Comparison of ENCODE assay signal across 8 cellular contexts in the genomic region with DNA sequence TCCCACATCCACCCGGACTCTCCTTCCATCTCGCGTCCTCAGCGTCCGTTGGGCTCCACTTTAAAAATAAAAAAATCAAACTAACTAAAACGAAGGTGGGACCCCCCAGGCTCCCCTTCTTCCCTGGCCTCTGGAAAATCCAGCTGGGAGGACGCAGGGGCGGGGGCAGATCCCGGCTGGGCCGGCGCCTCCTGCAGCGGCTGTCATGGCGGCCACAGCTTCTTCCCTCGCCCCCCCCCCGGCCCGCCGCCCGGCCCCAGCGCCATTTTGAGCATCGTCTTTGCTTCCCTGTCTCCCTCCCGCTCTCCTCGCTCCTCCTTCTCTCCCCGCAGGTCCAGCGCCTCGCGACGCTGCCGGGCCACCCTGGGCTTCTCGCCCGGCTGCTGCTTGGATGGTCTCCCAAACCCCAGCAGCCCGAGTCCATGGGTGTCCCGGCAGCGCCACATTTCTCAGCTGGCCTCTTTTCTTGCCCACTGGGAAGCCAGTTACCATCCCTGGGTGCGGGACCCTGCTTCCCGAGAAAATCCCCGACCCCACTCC. TPM values are rescaled to one million over a fixed set of nuclear protein-coding genes. Genes with fewer than 3 reads are reported as not detected.
DNase-seq lines count a peak whose midpoint lies in the region; TF ChIP-seq lines count a peak whose summit lies in the region.

No MANE protein-coding gene starts in this region.

- H3K9me3 ChIP-seq in HEK293 (ENCODE audit: control insufficient read depth, insufficient read depth, low read depth, low read length) (no peaks in the 10 kb centered on the region), mucosa of rectum (ENCODE audit: control insufficient read depth in 2 of 2, low read length in 2 of 2) (no peaks in the 10 kb centered on the region), thymus (ENCODE audit: control insufficient read depth) (no peaks in the 10 kb centered on the region)
- no peaks in the 10 kb centered on the region for H3K9me3 ChIP-seq in effector memory CD4-positive, alpha-beta T cell (ENCODE audit: control insufficient read depth, low read length)

- peak overlapping the region; percentile 100 for H3K27ac ChIP-seq in HEK293 (ENCODE audit: extremely low read depth, low read depth, low read length)
- H3K27ac ChIP-seq in effector memory CD4-positive, alpha-beta T cell (ENCODE audit: insufficient read depth, low read length, poor library complexity, severe bottlenecking), result peak overlapping the region; percentile 89
- peak overlapping the region; percentile 82 to 87 for H3K27ac ChIP-seq in mucosa of rectum (ENCODE audit: low read depth in 2 of 2, low read length in 2 of 2)
- peak overlapping the region; percentile 76 for H3K27ac ChIP-seq in thymus (ENCODE audit: low read depth)

- WGBS in thymus, result 4% methylated on average over 35 of the region's 36 CpGs

- H3K4me3 ChIP-seq in HEK293 (ENCODE audit: low read depth, low read length) (peak overlapping the region; percentile 79), mucosa of rectum (ENCODE audit: low read length in 2 of 2) (peak overlapping the region; percentile 53 to 80), thymus (ENCODE audit: low read length) (peak overlapping the region; percentile 60)
- H3K4me3 ChIP-seq in effector memory CD4-positive, alpha-beta T cell (ENCODE audit: insufficient read depth, low read depth, low read length, poor library complexity, severe bottlenecking), result peak overlapping the region; percentile 77

- DNase-seq in activated CD4-positive, alpha-beta T cell treated with anti-CD3 and anti-CD28 coated beads for 1 hour, result peak; percentile 35
- peak in 2 of 3 donors; percentile 16 to 22 for DNase-seq in effector memory CD4-positive, alpha-beta T cell
- DNase-seq in NOMO-1 treated with DMSO at 0.1 percent for 48 hours (lab: John Stamatoyannopoulos, UW; ENCODE audit: unreplicated experiment), result no peak
- no peak for DNase-seq in retina
- no peak for DNase-seq in NCI-H526 treated with DMSO at 0.1 percent for 48 hours (lab: John Stamatoyannopoulos, UW)

- peak overlapping the region; percentile 69 to 74 for H3K9ac ChIP-seq in mucosa of rectum (ENCODE audit: low read depth in 1 of 2, low read length in 2 of 2)

- no peaks in the 10 kb centered on the region for H3K27me3 ChIP-seq in effector memory CD4-positive, alpha-beta T cell (replicated peaks; ENCODE audit: control insufficient read depth, insufficient read depth, low read length, poor library complexity, severe bottlenecking)
- H3K27me3 ChIP-seq in mucosa of rectum (ENCODE audit: control insufficient read depth in 2 of 2, insufficient read depth in 2 of 2, low read length in 2 of 2) (peaks cover 0 to 3% of the 10 kb centered on the region in 2 donors), thymus (ENCODE audit: control insufficient read depth, insufficient read depth) (peaks cover 20% of the 10 kb centered on the region)

- H3K4me1 ChIP-seq in HEK293 (ENCODE audit: control insufficient read depth, insufficient read depth, low read length), result peaks cover 26% of the 10 kb centered on the region
- H3K4me1 ChIP-seq in effector memory CD4-positive, alpha-beta T cell (ENCODE audit: control insufficient read depth, insufficient read depth, low read length, poor library complexity, severe bottlenecking), result peaks cover 21% of the 10 kb centered on the region
- peaks cover 9 to 12% of the 10 kb centered on the region in 2 donors for H3K4me1 ChIP-seq in mucosa of rectum (ENCODE audit: control insufficient read depth in 2 of 2, insufficient read depth in 2 of 2, low read length in 2 of 2)
- peaks cover 4% of the 10 kb centered on the region for H3K4me1 ChIP-seq in thymus (ENCODE audit: control insufficient read depth, insufficient read depth, low read length)

- H3K36me3 ChIP-seq in HEK293 (ENCODE audit: control insufficient read depth in 2 of 2, insufficient read depth in 1 of 2, low read length in 2 of 2) (peaks cover 5 to 11% of the 10 kb centered on the region in 2 experiments; a peak in 2 of 3 replicates), mucosa of rectum (ENCODE audit: control insufficient read depth in 2 of 2, insufficient read depth in 2 of 2, low read length in 2 of 2) (no peaks in the 10 kb centered on the region), thymus (ENCODE audit: control insufficient read depth, insufficient read depth) (no peaks in the 10 kb centered on the region)
- no peaks in the 10 kb centered on the region for H3K36me3 ChIP-seq in effector memory CD4-positive, alpha-beta T cell (ENCODE audit: control insufficient read depth, insufficient read depth, low read length)

- CTCF ChIA-PET in HEK293 (lab: Yijun Ruan, JAX), result interaction anchor here (0.6 to 2.8 kb wide), 10 partner anchors 18 to 327 kb away, joined by 3 to 22 read pairs (median 3); no protein-coding TSS in a partner anchor

- POLR2A ChIA-PET in HEK293 (lab: Yijun Ruan, JAX), result interaction anchor here (0.6 to 2.8 kb wide), 24 partner anchors 9 to 1175 kb away, joined by 3 to 25 read pairs (median 3); no protein-coding TSS in a partner anchor

- peak; percentile 23; the same call in 1 of the 2 replicates for TF ChIP-seq CTCF in HEK293 (tag by site-specific recombination; IDR thresholded peaks at IDR 0.05)

TF ChIP-seq in HEK293, 187 proteins besides CTCF, POLR2A, EP300 and RAD21 (continues in another document):
- TF ChIP-seq, protein P1, sequence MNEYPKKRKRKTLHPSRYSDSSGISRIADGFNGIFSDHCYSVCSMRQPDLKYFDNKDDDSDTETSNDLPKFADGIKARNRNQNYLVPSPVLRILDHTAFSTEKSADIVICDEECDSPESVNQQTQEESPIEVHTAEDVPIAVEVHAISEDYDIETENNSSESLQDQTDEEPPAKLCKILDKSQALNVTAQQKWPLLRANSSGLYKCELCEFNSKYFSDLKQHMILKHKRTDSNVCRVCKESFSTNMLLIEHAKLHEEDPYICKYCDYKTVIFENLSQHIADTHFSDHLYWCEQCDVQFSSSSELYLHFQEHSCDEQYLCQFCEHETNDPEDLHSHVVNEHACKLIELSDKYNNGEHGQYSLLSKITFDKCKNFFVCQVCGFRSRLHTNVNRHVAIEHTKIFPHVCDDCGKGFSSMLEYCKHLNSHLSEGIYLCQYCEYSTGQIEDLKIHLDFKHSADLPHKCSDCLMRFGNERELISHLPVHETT (tag by site-specific recombination; IDR thresholded peaks at IDR 0.05), result peak; percentile 34; the same call in 1 of the 2 replicates
- TF ChIP-seq ZNF112 (tag by site-specific recombination; IDR thresholded peaks at IDR 0.05) (no peak), ZNF610 (tag by site-specific recombination; IDR thresholded peaks at IDR 0.05; ENCODE audit: borderline replicate concordance) (no peak), ZXDB (tag by site-specific recombination; IDR thresholded peaks at IDR 0.05) (peak; percentile 85), ZNF777 (tag by site-specific recombination; IDR thresholded peaks at IDR 0.05; ENCODE audit: borderline replicate concordance) (no peak), ZNF521 (tag by site-specific recombination; IDR thresholded peaks at IDR 0.05) (no peak), ZNF350 (tag by site-specific recombination; IDR thresholded peaks at IDR 0.05) (no peak), ZNF623 (tag by site-specific recombination; IDR thresholded peaks at IDR 0.05) (no peak; the same call in 1 of the 2 replicates), ZSCAN23 (tag by site-specific recombination; IDR thresholded peaks at IDR 0.05) (no peak), KLF1 (tag by site-specific recombination; IDR thresholded peaks at IDR 0.05) (no peak), ZNF544 (tag by site-specific recombination; IDR thresholded peaks at IDR 0.05) (no peak), ZNF701 (tag by site-specific recombination; IDR thresholded peaks at IDR 0.05) (no peak)
- TF ChIP-seq, protein P2, sequence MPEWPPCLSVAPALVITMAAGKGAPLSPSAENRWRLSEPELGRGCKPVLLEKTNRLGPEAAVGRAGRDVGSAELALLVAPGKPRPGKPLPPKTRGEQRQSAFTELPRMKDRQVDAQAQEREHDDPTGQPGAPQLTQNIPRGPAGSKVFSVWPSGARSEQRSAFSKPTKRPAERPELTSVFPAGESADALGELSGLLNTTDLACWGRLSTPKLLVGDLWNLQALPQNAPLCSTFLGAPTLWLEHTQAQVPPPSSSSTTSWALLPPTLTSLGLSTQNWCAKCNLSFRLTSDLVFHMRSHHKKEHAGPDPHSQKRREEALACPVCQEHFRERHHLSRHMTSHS (tag by site-specific recombination; IDR thresholded peaks at IDR 0.05), result no peak
- TF ChIP-seq, protein P3, sequence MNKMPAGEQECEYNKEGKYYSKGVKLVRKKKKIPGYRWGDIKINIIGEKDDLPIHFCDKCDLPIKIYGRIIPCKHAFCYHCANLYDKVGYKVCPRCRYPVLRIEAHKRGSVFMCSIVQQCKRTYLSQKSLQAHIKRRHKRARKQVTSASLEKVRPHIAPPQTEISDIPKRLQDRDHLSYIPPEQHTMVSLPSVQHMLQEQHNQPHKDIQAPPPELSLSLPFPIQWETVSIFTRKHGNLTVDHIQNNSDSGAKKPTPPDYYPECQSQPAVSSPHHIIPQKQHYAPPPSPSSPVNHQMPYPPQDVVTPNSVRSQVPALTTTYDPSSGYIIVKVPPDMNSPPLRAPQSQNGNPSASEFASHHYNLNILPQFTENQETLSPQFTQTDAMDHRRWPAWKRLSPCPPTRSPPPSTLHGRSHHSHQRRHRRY (tag by site-specific recombination; IDR thresholded peaks at IDR 0.05), result no peak

RNA-seq across cellular contexts. Expression of a gene that starts 3.3 kb away (rescaled TPM):
- polyA plus RNA-seq in thymus, result 11.1 TPM

RNA-seq across cellular contexts. Expression of a gene that starts 10.8 kb away (rescaled TPM):
- 0.11 TPM for polyA plus RNA-seq in thymus

RNA-seq across cellular contexts. Expression of a gene that starts 36.5 kb away (rescaled TPM):
- polyA plus RNA-seq in thymus, result 1.5 TPM

RNA-seq across cellular contexts. Expression of a gene that starts 48.4 kb away (rescaled TPM):
- 3.3 TPM for polyA plus RNA-seq in thymus

RNA-seq across cellular contexts. Expression of a gene that starts 51.9 kb away (rescaled TPM):
- polyA plus RNA-seq in thymus, result 0.16 TPM

Comparison
In these comparisons a context has a peak if more than half of its experiments do, and no peak if none do; other contexts are left out.
1. DNase-seq: peak in activated CD4-positive, alpha-beta T cell treated with anti-CD3 and anti-CD28 coated beads for 1 hour (single experiment) and effector memory CD4-positive, alpha-beta T cell (2 of 3); none in NOMO-1 treated with DMSO at 0.1 percent for 48 hours (single experiment), retina (single experiment) and NCI-H526 treated with DMSO at 0.1 percent for 48 hours (single experiment).
2. Peak in every context shown above with its lines, with median percentiles within 50 percentile points of each other: H3K27ac ChIP-seq and H3K4me3 ChIP-seq.